ENCODE assay signal across 23 cellular contexts in genomic region chr13:97834255-97834654, GRCh38.
DNase-seq lines count a peak whose midpoint lies in the region; FAIRE-seq and TF ChIP-seq lines count a peak whose summit lies in the region.
"Had no signal": no experiment of that assay in that cellular context is flagged by ENCODE, and none has a peak within 500 bp of the region (broad histone marks: within the 10 kb centered on the region; RNA-seq: fewer than 3 reads in every experiment).

No MANE protein-coding gene starts in this region.

- peaks cover 3% of the 10 kb centered on the region for H3K4me1 Mint-ChIP-seq in chondrocyte (ENCODE audit: low read depth)
- H3K4me1 Mint-ChIP-seq: activated CD4-positive, alpha-beta T cell treated with anti-CD3 and anti-CD28 coated beads, Interleukin-2, amount 10 ng/mL, durations not matched to agents 7 days and 5 days; activated naive CD8-positive, alpha-beta T cell treated with anti-CD3 and anti-CD28 coated beads, Interleukin-2, amount 50 U/mL, for 24 hours; central memory CD8-positive, alpha-beta T cell had no signal

- peak; percentile 18 for TF ChIP-seq CTCF in D721Med (IDR thresholded peaks at IDR 0.05; ENCODE audit: insufficient read depth, missing control alignments)
- TF ChIP-seq CTCF in chondrocyte (IDR thresholded peaks at IDR 0.05) = peak; percentile 30

- H3K36me3 Mint-ChIP-seq in chondrocyte (ENCODE audit: low read depth) = no peaks in the 10 kb centered on the region

- no peak overlapping the region for H3K27ac Mint-ChIP-seq in chondrocyte (ENCODE audit: unreplicated experiment)
- H3K27ac Mint-ChIP-seq: activated CD4-positive, alpha-beta T cell treated with anti-CD3 and anti-CD28 coated beads, Interleukin-2, amount 10 ng/mL, durations not matched to agents 7 days and 5 days; activated naive CD8-positive, alpha-beta T cell treated with anti-CD3 and anti-CD28 coated beads, Interleukin-2, amount 50 U/mL, for 24 hours had no signal

- peaks cover 3% of the 10 kb centered on the region for H3K27me3 Mint-ChIP-seq in chondrocyte (ENCODE audit: low read depth)
- H3K27me3 Mint-ChIP-seq: activated naive CD8-positive, alpha-beta T cell treated with anti-CD3 and anti-CD28 coated beads, Interleukin-2, amount 50 U/mL, for 24 hours had no signal

- no peak for DNase-seq in D721Med (ENCODE audit: insufficient read length, low spot score)
- peak; percentile 7 for DNase-seq in NCI-H1694 (lab: John Stamatoyannopoulos, UW)
- DNase-seq in NCI-H82 treated with DMSO at 0.1 percent for 48 hours (lab: John Stamatoyannopoulos, UW; ENCODE audit: unreplicated experiment) = peak; percentile 16
- DNase-seq in chondrocyte (ENCODE audit: low spot score) = no peak
- DNase-seq in ecto neural progenitor cell (ENCODE audit: low spot score) = no peak
- no peak for DNase-seq in HPDE6-E6E7 (ENCODE audit: extremely low spot score)
- DNase-seq in nucleus accumbens (lab: John Stamatoyannopoulos, UW) = no peak
- DNase-seq in NCI-H1436 (lab: John Stamatoyannopoulos, UW) = no peak
- DNase-seq: activated CD4-positive, alpha-beta T cell treated with anti-CD3 and anti-CD28 coated beads, Interleukin-2, amount 10 ng/mL, durations not matched to agents 7 days and 5 days; activated gamma-delta T cell treated with Interleukin-2 at 50 U/mL for 16 hours; activated naive CD8-positive, alpha-beta T cell treated with anti-CD3 and anti-CD28 coated beads, Interleukin-2, amount 50 U/mL, for 24 hours; activated T-cell treated with anti-CD3 and anti-CD28 coated beads, Interleukin-2, amount 50 U/mL, for 4 hours; C1 segment of cervical spinal cord; dorsolateral prefrontal cortex; GOT3; left lung; NCI-H1048; NCI-H2029; stimulated activated naive CD4-positive, alpha-beta T cell treated with Interleukin-2 at 50 U/mL for 16 hours; WERI-Rb-1 had no signal

- H3K4me3 Mint-ChIP-seq in chondrocyte (ENCODE audit: unreplicated experiment) = no peak overlapping the region
- H3K4me3 Mint-ChIP-seq: activated CD4-positive, alpha-beta T cell treated with anti-CD3 and anti-CD28 coated beads, Interleukin-2, amount 10 ng/mL, durations not matched to agents 7 days and 5 days; activated naive CD8-positive, alpha-beta T cell treated with anti-CD3 and anti-CD28 coated beads, Interleukin-2, amount 50 U/mL, for 24 hours; activated T-cell treated with anti-CD3 and anti-CD28 coated beads, Interleukin-2, amount 50 U/mL, for 4 hours; central memory CD8-positive, alpha-beta T cell had no signal

- no peak for FAIRE-seq in D721Med (lab: Jason Lieb, UNC)
- FAIRE-seq: endothelial cell of umbilical vein, HepG2 had no signal

- peaks cover 13% of the 10 kb centered on the region for H3K9me3 Mint-ChIP-seq in chondrocyte (ENCODE audit: low read depth)
- H3K9me3 Mint-ChIP-seq: activated CD4-positive, alpha-beta T cell treated with anti-CD3 and anti-CD28 coated beads, Interleukin-2, amount 10 ng/mL, durations not matched to agents 7 days and 5 days; central memory CD8-positive, alpha-beta T cell had no signal

Comparison
In these comparisons a context has a peak if more than half of its experiments do, and no peak if none do; other contexts are left out.
1. DNase-seq: peak in NCI-H1694 (single experiment) and NCI-H82 treated with DMSO at 0.1 percent for 48 hours (single experiment); none in D721Med (single experiment), chondrocyte (single experiment), ecto neural progenitor cell (single experiment), HPDE6-E6E7 (single experiment), nucleus accumbens (0 of 56) and NCI-H1436 (single experiment).